ENCODE assay signal across 2 cellular contexts in the genomic region with DNA sequence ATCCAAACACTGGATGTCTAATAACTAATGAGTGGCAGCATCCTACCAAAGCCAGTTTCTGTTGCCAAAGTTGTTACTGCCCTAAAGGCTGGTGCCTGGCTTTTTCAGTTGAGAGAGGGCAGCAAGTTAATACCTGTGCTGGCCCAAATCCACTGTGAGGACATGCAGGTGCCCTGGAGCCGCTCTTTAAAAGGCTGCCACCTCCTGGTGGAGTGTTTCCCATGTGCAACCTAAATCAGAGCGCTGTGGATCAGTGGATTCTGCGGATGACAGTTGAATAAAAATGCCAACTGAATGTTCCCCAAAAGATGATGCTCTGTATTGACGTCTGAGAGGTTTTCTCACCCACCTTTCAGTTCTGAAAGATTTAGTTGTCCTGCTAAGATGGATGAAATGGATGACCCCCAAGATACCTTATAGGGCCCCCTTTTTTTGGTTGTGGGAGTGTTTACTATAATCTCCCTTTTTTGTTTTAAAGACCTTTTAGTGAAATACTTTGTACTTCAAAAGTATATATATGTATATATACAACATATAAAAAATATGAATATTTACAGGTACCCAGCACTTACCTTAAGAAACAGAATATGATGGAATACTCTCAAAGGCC.
TF ChIP-seq lines count a peak whose summit lies in the region.

No MANE protein-coding gene starts in this region.

TF ChIP-seq in K562, 482 proteins besides CTCF, POLR2A, EP300 and RAD21 (continued from another document):
- TF ChIP-seq, protein P1, sequence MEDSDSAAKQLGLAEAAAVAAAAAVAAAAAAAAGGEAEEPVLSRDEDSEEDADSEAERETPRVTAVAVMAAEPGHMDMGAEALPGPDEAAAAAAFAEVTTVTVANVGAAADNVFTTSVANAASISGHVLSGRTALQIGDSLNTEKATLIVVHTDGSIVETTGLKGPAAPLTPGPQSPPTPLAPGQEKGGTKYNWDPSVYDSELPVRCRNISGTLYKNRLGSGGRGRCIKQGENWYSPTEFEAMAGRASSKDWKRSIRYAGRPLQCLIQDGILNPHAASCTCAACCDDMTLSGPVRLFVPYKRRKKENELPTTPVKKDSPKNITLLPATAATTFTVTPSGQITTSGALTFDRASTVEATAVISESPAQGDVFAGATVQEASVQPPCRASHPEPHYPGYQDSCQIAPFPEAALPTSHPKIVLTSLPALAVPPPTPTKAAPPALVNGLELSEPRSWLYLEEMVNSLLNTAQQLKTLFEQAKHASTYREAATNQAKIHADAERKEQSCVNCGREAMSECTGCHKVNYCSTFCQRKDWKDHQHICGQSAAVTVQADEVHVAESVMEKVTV (CRISPR knock-in tag; IDR thresholded peaks at IDR 0.05), result 0 out of 2 replicates have a peak, but pooled peaks have one; percentile 23
- TF ChIP-seq ZNF668 (CRISPR knock-in tag; IDR thresholded peaks at IDR 0.05), result no peak
- TF ChIP-seq SMC3 (conservative IDR thresholded peaks at IDR 0.05; ENCODE audit: insufficient read depth, low read depth, low read length), result peak; percentile 63
- 0 out of 2 replicates have a peak, but pooled peaks have one; percentile 11 for TF ChIP-seq HCFC1 (IDR thresholded peaks at IDR 0.05; ENCODE audit: low read depth, low read length)
- TF ChIP-seq, protein P2, sequence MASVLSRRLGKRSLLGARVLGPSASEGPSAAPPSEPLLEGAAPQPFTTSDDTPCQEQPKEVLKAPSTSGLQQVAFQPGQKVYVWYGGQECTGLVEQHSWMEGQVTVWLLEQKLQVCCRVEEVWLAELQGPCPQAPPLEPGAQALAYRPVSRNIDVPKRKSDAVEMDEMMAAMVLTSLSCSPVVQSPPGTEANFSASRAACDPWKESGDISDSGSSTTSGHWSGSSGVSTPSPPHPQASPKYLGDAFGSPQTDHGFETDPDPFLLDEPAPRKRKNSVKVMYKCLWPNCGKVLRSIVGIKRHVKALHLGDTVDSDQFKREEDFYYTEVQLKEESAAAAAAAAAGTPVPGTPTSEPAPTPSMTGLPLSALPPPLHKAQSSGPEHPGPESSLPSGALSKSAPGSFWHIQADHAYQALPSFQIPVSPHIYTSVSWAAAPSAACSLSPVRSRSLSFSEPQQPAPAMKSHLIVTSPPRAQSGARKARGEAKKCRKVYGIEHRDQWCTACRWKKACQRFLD (CRISPR knock-in tag; IDR thresholded peaks at IDR 0.05), result no peak
- 0 out of 4 replicates have a peak, but pooled peaks of 1 of the 2 experiments have one; percentile 14 for TF ChIP-seq RCOR1 (IDR thresholded peaks at IDR 0.05; ENCODE audit: borderline replicate concordance in 1 of 2, low read depth in 2 of 2, low read length in 2 of 2)
- TF ChIP-seq JUND (IDR thresholded peaks at IDR 0.05; ENCODE audit: borderline replicate concordance, low read depth, low read length), result 0 out of 2 replicates have a peak, but pooled peaks have one; percentile 7
- TF ChIP-seq JUND (tag; IDR thresholded peaks at IDR 0.05; ENCODE audit: borderline replicate concordance, low read depth, low read length), result no peak

TF ChIP-seq in HepG2, 621 proteins besides CTCF, POLR2A, EP300 and RAD21 (continued from another document):
- TF ChIP-seq, protein P3, sequence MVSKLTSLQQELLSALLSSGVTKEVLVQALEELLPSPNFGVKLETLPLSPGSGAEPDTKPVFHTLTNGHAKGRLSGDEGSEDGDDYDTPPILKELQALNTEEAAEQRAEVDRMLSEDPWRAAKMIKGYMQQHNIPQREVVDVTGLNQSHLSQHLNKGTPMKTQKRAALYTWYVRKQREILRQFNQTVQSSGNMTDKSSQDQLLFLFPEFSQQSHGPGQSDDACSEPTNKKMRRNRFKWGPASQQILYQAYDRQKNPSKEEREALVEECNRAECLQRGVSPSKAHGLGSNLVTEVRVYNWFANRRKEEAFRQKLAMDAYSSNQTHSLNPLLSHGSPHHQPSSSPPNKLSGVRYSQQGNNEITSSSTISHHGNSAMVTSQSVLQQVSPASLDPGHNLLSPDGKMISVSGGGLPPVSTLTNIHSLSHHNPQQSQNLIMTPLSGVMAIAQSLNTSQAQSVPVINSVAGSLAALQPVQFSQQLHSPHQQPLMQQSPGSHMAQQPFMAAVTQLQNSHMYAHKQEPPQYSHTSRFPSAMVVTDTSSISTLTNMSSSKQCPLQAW (CRISPR knock-in tag; IDR thresholded peaks at IDR 0.05), result no peak
- TF ChIP-seq STAG1 (CRISPR knock-in tag; IDR thresholded peaks at IDR 0.05) (peak; percentile 56), SMC3 (IDR thresholded peaks at IDR 0.05; ENCODE audit: low read length) (peak; percentile 67; the same call in 1 of the 2 replicates)
